1 cellular context compared by ENCODE assay signal in the genomic region with DNA sequence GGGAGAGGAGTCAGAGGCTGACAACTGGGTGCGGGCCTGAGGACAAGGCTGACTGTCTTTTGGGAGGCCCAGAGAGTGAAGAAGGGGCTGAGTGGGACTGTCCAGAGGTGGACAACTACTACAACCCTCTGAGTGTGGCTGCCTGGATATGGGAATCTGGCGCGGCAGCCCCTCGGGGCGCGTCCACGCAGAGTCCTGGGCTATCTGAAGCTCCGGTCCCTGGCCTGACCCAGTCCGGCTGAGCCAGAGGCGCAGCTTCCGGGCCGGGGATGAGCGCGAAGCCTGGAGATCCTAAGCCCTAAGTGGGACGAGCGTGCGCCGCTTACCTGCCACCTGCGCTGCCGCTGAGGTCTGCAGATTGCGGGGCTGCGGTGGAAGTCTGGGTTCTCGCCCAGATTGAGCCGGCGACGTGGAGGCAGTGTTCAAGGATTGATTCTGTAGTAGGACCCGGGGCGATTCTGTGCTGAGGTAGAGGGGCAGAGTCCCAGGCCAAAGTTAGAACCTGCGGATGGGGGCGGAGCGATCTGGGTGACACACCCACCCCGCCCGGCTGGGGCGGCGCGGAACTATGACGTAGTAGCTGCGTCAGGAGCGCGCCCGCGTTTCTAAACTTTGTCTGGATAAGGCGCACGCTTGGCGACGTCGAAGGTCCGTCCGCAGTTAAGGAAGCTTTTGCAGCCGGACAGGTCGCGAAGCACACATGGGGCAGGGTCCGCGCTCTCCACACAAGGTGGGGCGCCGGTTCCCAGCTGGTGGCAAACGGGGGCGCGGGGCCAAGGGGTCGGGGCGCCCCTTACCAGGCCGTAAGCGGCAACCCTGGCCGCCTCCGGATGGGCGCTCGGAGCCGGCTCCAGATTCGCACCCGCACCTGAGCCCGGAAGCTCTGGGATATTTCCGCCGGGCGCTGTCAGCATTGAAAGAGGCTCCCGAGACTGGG.
TF ChIP-seq lines count a peak whose summit lies in the region.

A gene (minus strand): TSS at position 526 of the 937 bp plus-strand sequence. CDS start 674 bp downstream, outside the sequence.
A gene with protein sequence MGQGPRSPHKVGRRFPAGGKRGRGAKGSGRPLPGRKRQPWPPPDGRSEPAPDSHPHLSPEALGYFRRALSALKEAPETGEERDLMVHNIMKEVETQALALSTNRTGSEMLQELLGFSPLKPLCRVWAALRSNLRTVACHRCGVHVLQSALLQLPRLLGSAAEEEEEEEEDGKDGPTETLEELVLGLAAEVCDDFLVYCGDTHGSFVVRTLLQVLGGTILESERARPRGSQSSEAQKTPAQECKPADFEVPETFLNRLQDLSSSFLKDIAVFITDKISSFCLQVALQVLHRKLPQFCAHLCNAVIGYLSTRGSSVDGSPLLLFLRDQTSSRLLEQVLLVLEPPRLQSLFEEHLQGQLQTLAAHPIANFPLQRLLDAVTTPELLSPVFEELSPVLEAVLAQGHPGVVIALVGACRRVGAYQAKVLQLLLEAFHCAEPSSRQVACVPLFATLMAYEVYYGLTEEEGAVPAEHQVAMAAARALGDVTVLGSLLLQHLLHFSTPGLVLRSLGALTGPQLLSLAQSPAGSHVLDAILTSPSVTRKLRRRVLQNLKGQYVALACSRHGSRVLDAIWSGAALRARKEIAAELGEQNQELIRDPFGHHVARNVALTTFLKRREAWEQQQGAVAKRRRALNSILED (plus strand): TSS at position 596 of the 937 bp plus-strand sequence. CDS start 105 bp downstream, at position 701.

TF ChIP-seq in K562, 482 proteins besides CTCF, POLR2A, EP300 and RAD21 (continued from another document and continues in another):
- TF ChIP-seq JUN (IDR thresholded peaks at IDR 0.05; ENCODE audit: borderline replicate concordance, low read depth, low read length), result 0 out of 2 replicates have a peak, but pooled peaks have one; percentile 30
- TF ChIP-seq JUN (CRISPR knock-in tag; IDR thresholded peaks at IDR 0.05; ENCODE audit: borderline replicate concordance), result no peak
- TF ChIP-seq ZNF695 (CRISPR knock-in tag; IDR thresholded peaks at IDR 0.05), result no peak
- TF ChIP-seq C11orf30 (IDR thresholded peaks at IDR 0.05; ENCODE audit: low read depth), result peak; percentile 95
- TF ChIP-seq HDAC8 (tag; IDR thresholded peaks at IDR 0.05), result no peak
- TF ChIP-seq ZNF165 (CRISPR knock-in tag; IDR thresholded peaks at IDR 0.05; ENCODE audit: borderline replicate concordance), result no peak
- peak; percentile 41; the same call in 1 of the 2 replicates for TF ChIP-seq RFX5 (IDR thresholded peaks at IDR 0.05; ENCODE audit: low read depth, low read length)
- TF ChIP-seq CXXC5 (CRISPR knock-in tag; IDR thresholded peaks at IDR 0.05), result peak; percentile 58
- TF ChIP-seq KLF13 (tag; IDR thresholded peaks at IDR 0.05; ENCODE audit: borderline replicate concordance, low read depth), result peak; percentile 89; the same call in 1 of the 2 replicates
- TF ChIP-seq, protein P1, sequence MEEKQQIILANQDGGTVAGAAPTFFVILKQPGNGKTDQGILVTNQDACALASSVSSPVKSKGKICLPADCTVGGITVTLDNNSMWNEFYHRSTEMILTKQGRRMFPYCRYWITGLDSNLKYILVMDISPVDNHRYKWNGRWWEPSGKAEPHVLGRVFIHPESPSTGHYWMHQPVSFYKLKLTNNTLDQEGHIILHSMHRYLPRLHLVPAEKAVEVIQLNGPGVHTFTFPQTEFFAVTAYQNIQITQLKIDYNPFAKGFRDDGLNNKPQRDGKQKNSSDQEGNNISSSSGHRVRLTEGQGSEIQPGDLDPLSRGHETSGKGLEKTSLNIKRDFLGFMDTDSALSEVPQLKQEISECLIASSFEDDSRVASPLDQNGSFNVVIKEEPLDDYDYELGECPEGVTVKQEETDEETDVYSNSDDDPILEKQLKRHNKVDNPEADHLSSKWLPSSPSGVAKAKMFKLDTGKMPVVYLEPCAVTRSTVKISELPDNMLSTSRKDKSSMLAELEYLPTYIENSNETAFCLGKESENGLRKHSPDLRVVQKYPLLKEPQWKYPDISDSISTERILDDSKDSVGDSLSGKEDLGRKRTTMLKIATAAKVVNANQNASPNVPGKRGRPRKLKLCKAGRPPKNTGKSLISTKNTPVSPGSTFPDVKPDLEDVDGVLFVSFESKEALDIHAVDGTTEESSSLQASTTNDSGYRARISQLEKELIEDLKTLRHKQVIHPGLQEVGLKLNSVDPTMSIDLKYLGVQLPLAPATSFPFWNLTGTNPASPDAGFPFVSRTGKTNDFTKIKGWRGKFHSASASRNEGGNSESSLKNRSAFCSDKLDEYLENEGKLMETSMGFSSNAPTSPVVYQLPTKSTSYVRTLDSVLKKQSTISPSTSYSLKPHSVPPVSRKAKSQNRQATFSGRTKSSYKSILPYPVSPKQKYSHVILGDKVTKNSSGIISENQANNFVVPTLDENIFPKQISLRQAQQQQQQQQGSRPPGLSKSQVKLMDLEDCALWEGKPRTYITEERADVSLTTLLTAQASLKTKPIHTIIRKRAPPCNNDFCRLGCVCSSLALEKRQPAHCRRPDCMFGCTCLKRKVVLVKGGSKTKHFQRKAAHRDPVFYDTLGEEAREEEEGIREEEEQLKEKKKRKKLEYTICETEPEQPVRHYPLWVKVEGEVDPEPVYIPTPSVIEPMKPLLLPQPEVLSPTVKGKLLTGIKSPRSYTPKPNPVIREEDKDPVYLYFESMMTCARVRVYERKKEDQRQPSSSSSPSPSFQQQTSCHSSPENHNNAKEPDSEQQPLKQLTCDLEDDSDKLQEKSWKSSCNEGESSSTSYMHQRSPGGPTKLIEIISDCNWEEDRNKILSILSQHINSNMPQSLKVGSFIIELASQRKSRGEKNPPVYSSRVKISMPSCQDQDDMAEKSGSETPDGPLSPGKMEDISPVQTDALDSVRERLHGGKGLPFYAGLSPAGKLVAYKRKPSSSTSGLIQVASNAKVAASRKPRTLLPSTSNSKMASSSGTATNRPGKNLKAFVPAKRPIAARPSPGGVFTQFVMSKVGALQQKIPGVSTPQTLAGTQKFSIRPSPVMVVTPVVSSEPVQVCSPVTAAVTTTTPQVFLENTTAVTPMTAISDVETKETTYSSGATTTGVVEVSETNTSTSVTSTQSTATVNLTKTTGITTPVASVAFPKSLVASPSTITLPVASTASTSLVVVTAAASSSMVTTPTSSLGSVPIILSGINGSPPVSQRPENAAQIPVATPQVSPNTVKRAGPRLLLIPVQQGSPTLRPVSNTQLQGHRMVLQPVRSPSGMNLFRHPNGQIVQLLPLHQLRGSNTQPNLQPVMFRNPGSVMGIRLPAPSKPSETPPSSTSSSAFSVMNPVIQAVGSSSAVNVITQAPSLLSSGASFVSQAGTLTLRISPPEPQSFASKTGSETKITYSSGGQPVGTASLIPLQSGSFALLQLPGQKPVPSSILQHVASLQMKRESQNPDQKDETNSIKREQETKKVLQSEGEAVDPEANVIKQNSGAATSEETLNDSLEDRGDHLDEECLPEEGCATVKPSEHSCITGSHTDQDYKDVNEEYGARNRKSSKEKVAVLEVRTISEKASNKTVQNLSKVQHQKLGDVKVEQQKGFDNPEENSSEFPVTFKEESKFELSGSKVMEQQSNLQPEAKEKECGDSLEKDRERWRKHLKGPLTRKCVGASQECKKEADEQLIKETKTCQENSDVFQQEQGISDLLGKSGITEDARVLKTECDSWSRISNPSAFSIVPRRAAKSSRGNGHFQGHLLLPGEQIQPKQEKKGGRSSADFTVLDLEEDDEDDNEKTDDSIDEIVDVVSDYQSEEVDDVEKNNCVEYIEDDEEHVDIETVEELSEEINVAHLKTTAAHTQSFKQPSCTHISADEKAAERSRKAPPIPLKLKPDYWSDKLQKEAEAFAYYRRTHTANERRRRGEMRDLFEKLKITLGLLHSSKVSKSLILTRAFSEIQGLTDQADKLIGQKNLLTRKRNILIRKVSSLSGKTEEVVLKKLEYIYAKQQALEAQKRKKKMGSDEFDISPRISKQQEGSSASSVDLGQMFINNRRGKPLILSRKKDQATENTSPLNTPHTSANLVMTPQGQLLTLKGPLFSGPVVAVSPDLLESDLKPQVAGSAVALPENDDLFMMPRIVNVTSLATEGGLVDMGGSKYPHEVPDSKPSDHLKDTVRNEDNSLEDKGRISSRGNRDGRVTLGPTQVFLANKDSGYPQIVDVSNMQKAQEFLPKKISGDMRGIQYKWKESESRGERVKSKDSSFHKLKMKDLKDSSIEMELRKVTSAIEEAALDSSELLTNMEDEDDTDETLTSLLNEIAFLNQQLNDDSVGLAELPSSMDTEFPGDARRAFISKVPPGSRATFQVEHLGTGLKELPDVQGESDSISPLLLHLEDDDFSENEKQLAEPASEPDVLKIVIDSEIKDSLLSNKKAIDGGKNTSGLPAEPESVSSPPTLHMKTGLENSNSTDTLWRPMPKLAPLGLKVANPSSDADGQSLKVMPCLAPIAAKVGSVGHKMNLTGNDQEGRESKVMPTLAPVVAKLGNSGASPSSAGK (IDR thresholded peaks at IDR 0.05), result peak; percentile 49; the same call in 1 of the 2 replicates
- TF ChIP-seq, protein P2, sequence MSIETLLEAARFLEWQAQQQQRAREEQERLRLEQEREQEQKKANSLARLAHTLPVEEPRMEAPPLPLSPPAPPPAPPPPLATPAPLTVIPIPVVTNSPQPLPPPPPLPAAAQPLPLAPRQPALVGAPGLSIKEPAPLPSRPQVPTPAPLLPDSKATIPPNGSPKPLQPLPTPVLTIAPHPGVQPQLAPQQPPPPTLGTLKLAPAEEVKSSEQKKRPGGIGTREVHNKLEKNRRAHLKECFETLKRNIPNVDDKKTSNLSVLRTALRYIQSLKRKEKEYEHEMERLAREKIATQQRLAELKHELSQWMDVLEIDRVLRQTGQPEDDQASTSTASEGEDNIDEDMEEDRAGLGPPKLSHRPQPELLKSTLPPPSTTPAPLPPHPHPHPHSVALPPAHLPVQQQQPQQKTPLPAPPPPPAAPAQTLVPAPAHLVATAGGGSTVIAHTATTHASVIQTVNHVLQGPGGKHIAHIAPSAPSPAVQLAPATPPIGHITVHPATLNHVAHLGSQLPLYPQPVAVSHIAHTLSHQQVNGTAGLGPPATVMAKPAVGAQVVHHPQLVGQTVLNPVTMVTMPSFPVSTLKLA (conservative IDR thresholded peaks at IDR 0.05), result peak; percentile 83 to 93
- TF ChIP-seq, protein P3, sequence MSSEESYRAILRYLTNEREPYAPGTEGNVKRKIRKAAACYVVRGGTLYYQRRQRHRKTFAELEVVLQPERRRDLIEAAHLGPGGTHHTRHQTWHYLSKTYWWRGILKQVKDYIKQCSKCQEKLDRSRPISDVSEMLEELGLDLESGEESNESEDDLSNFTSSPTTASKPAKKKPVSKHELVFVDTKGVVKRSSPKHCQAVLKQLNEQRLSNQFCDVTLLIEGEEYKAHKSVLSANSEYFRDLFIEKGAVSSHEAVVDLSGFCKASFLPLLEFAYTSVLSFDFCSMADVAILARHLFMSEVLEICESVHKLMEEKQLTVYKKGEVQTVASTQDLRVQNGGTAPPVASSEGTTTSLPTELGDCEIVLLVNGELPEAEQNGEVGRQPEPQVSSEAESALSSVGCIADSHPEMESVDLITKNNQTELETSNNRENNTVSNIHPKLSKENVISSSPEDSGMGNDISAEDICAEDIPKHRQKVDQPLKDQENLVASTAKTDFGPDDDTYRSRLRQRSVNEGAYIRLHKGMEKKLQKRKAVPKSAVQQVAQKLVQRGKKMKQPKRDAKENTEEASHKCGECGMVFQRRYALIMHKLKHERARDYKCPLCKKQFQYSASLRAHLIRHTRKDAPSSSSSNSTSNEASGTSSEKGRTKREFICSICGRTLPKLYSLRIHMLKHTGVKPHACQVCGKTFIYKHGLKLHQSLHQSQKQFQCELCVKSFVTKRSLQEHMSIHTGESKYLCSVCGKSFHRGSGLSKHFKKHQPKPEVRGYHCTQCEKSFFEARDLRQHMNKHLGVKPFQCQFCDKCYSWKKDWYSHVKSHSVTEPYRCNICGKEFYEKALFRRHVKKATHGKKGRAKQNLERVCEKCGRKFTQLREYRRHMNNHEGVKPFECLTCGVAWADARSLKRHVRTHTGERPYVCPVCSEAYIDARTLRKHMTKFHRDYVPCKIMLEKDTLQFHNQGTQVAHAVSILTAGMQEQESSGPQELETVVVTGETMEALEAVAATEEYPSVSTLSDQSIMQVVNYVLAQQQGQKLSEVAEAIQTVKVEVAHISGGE (CRISPR knock-in tag; IDR thresholded peaks at IDR 0.05), result peak in 1 of 3 experiments; percentile 69; a peak in 2 of 6 replicates
- TF ChIP-seq SREBF2 (CRISPR knock-in tag; IDR thresholded peaks at IDR 0.05), result no peak
- peak; percentile 72 for TF ChIP-seq TBP (optimal IDR thresholded peaks at IDR 0.05; ENCODE audit: low read depth, low read length)
- peak; percentile 100 for TF ChIP-seq CREM (IDR thresholded peaks at IDR 0.05; ENCODE audit: low read depth)
- no peak for TF ChIP-seq BCOR (IDR thresholded peaks at IDR 0.05)
- TF ChIP-seq, protein P4, sequence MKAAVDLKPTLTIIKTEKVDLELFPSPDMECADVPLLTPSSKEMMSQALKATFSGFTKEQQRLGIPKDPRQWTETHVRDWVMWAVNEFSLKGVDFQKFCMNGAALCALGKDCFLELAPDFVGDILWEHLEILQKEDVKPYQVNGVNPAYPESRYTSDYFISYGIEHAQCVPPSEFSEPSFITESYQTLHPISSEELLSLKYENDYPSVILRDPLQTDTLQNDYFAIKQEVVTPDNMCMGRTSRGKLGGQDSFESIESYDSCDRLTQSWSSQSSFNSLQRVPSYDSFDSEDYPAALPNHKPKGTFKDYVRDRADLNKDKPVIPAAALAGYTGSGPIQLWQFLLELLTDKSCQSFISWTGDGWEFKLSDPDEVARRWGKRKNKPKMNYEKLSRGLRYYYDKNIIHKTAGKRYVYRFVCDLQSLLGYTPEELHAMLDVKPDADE (conservative IDR thresholded peaks at IDR 0.05; ENCODE audit: control insufficient read depth, low read depth, low read length), result peak; percentile 76; the same call in 1 of the 2 replicates
- TF ChIP-seq ATF1 (CRISPR knock-in tag; IDR thresholded peaks at IDR 0.05), result peak; percentile 97
- TF ChIP-seq ATF1 (tag; IDR thresholded peaks at IDR 0.05), result peak; percentile 99
- TF ChIP-seq HDAC2 (IDR thresholded peaks at IDR 0.05), result 0 out of 2 replicates have a peak, but pooled peaks have one; percentile 26
- TF ChIP-seq HNRNPLL (IDR thresholded peaks at IDR 0.05; ENCODE audit: low read depth, low read length, poor library complexity, severe bottlenecking), result peak; percentile 54
- 0 out of 2 replicates have a peak, but pooled peaks have one; percentile 36 for TF ChIP-seq GABPA (tag; conservative IDR thresholded peaks at IDR 0.05; ENCODE audit: low read depth)
- TF ChIP-seq POLR2AphosphoS5 (IDR thresholded peaks at IDR 0.05; ENCODE audit: control insufficient read depth, insufficient read depth, low read depth, low read length), result peak; percentile 55; the same call in 1 of the 2 replicates
- no peak for TF ChIP-seq ZNF766 (CRISPR knock-in tag; conservative IDR thresholded peaks at IDR 0.05)
- TF ChIP-seq FIP1L1 (IDR thresholded peaks at IDR 0.05; ENCODE audit: low read depth, low read length, poor library complexity, severe bottlenecking), result peak; percentile 24
- 0 out of 2 replicates have a peak, but pooled peaks have one; percentile 52 for TF ChIP-seq DIDO1 (tag; IDR thresholded peaks at IDR 0.05; ENCODE audit: low read depth)
- no peak for TF ChIP-seq HNRNPK (IDR thresholded peaks at IDR 0.05; ENCODE audit: low read depth, low read length, poor library complexity, severe bottlenecking)
- no peak for TF ChIP-seq OTX1 (CRISPR knock-in tag; IDR thresholded peaks at IDR 0.05)
- no peak for TF ChIP-seq PRMT5 (CRISPR knock-in tag; IDR thresholded peaks at IDR 0.05)
- no peak for TF ChIP-seq RBM22 (IDR thresholded peaks at IDR 0.05; ENCODE audit: low read depth, low read length, poor library complexity, severe bottlenecking)
- peak in 1 of 2 experiments; percentile 99; a peak in 2 of 4 replicates for TF ChIP-seq TBL1XR1 (IDR thresholded peaks at IDR 0.05; ENCODE audit: low read length in 2 of 2)
- peak; percentile 70; the same call in 1 of the 2 replicates for TF ChIP-seq NBN (IDR thresholded peaks at IDR 0.05; ENCODE audit: low read depth)
- TF ChIP-seq EGR1 (conservative IDR thresholded peaks at IDR 0.05), result peak; percentile 19; the same call in 1 of the 2 replicates
- peak; percentile 77; the same call in 1 of the 2 replicates for TF ChIP-seq SP1 (CRISPR knock-in tag; IDR thresholded peaks at IDR 0.05)
- TF ChIP-seq ELF1 (tag; IDR thresholded peaks at IDR 0.05), result peak; percentile 59
- TF ChIP-seq ZNF445 (CRISPR knock-in tag; IDR thresholded peaks at IDR 0.05; ENCODE audit: low read depth), result no peak
- TF ChIP-seq HCFC1 (IDR thresholded peaks at IDR 0.05; ENCODE audit: low read depth, low read length), result peak; percentile 84
